Comparison of ENCODE assay signal across 7 cellular contexts in the genomic region with DNA sequence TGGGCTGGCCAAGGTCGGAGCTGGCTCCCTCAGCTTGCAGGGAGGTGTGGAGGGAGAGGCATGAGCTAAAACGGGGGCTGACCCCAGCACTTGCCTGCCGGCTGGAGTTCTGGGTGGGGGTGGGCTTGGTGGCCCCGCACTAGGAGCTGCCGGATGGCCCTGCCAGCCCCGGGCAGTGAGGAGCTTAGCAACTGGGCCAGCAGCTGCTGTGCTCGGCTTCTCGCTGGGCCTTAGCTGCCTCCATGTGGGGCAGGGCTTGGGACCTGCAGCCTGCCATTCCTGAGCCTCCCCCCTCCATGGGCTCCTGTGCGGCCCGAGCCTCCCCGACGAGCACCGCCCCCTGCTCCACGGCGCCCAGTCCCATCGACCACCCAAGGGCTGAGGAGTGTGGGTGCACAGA. TPM values are rescaled to one million over a fixed set of nuclear protein-coding genes. Genes with fewer than 3 reads are reported as not detected.
DNase-seq lines count a peak whose midpoint lies in the region; TF ChIP-seq lines count a peak whose summit lies in the region.
"Not testable (repeated sequence)": the region's sequence is repeated elsewhere in the genome, so short reads cannot be mapped to it uniquely, and the experiment has no call there.
"Had no signal": no experiment of that assay in that cellular context is flagged by ENCODE, and none has a peak within 500 bp of the region (broad histone marks: within the 10 kb centered on the region; RNA-seq: fewer than 3 reads in every experiment).

No MANE protein-coding gene starts in this region.

- H3K79me1 ChIP-seq in neuronal stem cell (ENCODE audit: low read depth, low read length) = not testable (repeated sequence)

- H4K8ac ChIP-seq in neuronal stem cell (ENCODE audit: low read depth, low read length) = not testable (repeated sequence)

- not testable (repeated sequence) for H2AK5ac ChIP-seq in neuronal stem cell (ENCODE audit: low read depth, low read length)

- not testable (repeated sequence) for H3K9me2 ChIP-seq in SK-N-SH

- POLR2A ChIA-PET in SK-N-SH (lab: Yijun Ruan, JAX) = not testable (repeated sequence)

- not testable (repeated sequence) for H3K27ac ChIP-seq in SK-N-SH (ENCODE audit: low read depth in 2 of 2, low read length in 1 of 2); neuronal stem cell (replicated peaks; ENCODE audit: low read length)

- not testable (repeated sequence) for TF ChIP-seq CTCF in SK-N-SH (IDR thresholded peaks at IDR 0.05)

- not testable (repeated sequence) for H3K4me3 ChIP-seq in H7 (ENCODE audit: insufficient read depth, low read depth, low read length); SK-N-SH (ENCODE audit: low read depth in 2 of 2, low read length in 1 of 2); neuronal stem cell (ENCODE audit: low read length in 2 of 2)

- H3K36me3 ChIP-seq in H7 (replicated peaks; ENCODE audit: control insufficient read depth, insufficient read depth, low read length); SK-N-SH (replicated peaks in 1 of 2; ENCODE audit: control insufficient read depth in 1 of 2, insufficient read depth in 2 of 2, low read length in 1 of 2); neuronal stem cell (replicated peaks in 1 of 2; ENCODE audit: control insufficient read depth in 2 of 2, insufficient read depth in 2 of 2, low read length in 2 of 2): not testable (repeated sequence)

- H3K4ac ChIP-seq in neuronal stem cell (ENCODE audit: low read length) = not testable (repeated sequence)

- H2AFZ ChIP-seq in SK-N-SH (ENCODE audit: low read depth); neuronal stem cell (ENCODE audit: low read length): not testable (repeated sequence)

- H2BK5ac ChIP-seq in neuronal stem cell (ENCODE audit: low read length) = not testable (repeated sequence)

- H3K9ac ChIP-seq in SK-N-SH; neuronal stem cell (ENCODE audit: low read depth, low read length, poor library complexity): not testable (repeated sequence)

- not testable (repeated sequence) for H3K23ac ChIP-seq in neuronal stem cell (ENCODE audit: low read depth, low read length, poor library complexity)

- H3K79me2 ChIP-seq in SK-N-SH (ENCODE audit: insufficient read depth) = not testable (repeated sequence)

- H3K14ac ChIP-seq in neuronal stem cell (ENCODE audit: low read length) = not testable (repeated sequence)

- not testable (repeated sequence) for H3K9me3 ChIP-seq in SK-N-SH; neuronal stem cell (replicated peaks in 1 of 2; ENCODE audit: control insufficient read depth in 2 of 2, insufficient read depth in 1 of 2, low read depth in 1 of 2, low read length in 2 of 2)

- not testable (repeated sequence) for H2BK12ac ChIP-seq in neuronal stem cell (ENCODE audit: low read length)

- H3K4me2 ChIP-seq in SK-N-SH = not testable (repeated sequence)
- peak overlapping the region; percentile 2 for H3K4me2 ChIP-seq in neuronal stem cell (ENCODE audit: insufficient read depth, low read length, poor library complexity, severe bottlenecking)

- TF ChIP-seq EP300 in SK-N-SH (IDR thresholded peaks at IDR 0.05; ENCODE audit: borderline replicate concordance in 1 of 2, low read depth in 1 of 2, low read length in 1 of 2) = not testable (repeated sequence)

- H3K4me1 ChIP-seq in SK-N-SH (ENCODE audit: control insufficient read depth in 1 of 2, insufficient read depth in 2 of 2, low read depth in 1 of 2, low read length in 1 of 2); neuronal stem cell (ENCODE audit: control insufficient read depth in 2 of 2, insufficient read depth in 1 of 2, low read depth in 1 of 2, low read length in 2 of 2): not testable (repeated sequence)

- DNase-seq in H7 (peak; percentile 8), SK-N-SH (peak; percentile 14)
- DNase-seq in neuronal stem cell (ENCODE audit: low spot score) = not testable (repeated sequence)

- H3K27me3 ChIP-seq in H7 (ENCODE audit: control insufficient read depth, insufficient read depth, low read length); SK-N-SH (ENCODE audit: insufficient read depth); neuronal stem cell (ENCODE audit: control insufficient read depth in 3 of 3, insufficient read depth in 3 of 3, low read depth in 1 of 3, low read length in 3 of 3): not testable (repeated sequence)

- 40% methylated on average over 2 of the region's 16 CpGs for WGBS in SK-N-SH (ENCODE audit: low lambda C conversion rate)
- no CpG with 5 or more reads among the region's 16 CpGs for WGBS in neuronal stem cell (ENCODE audit: extremely low coverage in 2 of 2, insufficient read length in 2 of 2, insufficient replicate concordance in 1 of 2), 2 donors

- not testable (repeated sequence) for TF ChIP-seq RAD21 in SK-N-SH (IDR thresholded peaks at IDR 0.05; ENCODE audit: low read length)

- CTCF ChIA-PET in SK-N-SH (lab: Yijun Ruan, JAX) = interaction anchor here (1.0 kb wide), 1 partner anchor 31 kb away, joined by 3 read pairs; no protein-coding TSS in a partner anchor

- peak overlapping the region; percentile 27 for H3K18ac ChIP-seq in neuronal stem cell (ENCODE audit: low read length)

- H3F3A ChIP-seq in SK-N-SH (replicated peaks; ENCODE audit: insufficient read depth) = not testable (repeated sequence)

- H4K20me1 ChIP-seq in SK-N-SH (ENCODE audit: insufficient read depth) = not testable (repeated sequence)

- H4K91ac ChIP-seq in neuronal stem cell (ENCODE audit: low read depth, low read length, poor library complexity) = not testable (repeated sequence)

- H2BK15ac ChIP-seq in neuronal stem cell (ENCODE audit: low read length) = not testable (repeated sequence)

- not testable (repeated sequence) for H2BK120ac ChIP-seq in neuronal stem cell (ENCODE audit: low read depth, low read length)

RNA-seq across cellular contexts. Expression of gene UNC93B1, which starts 40.7 kb away (rescaled TPM):
- 26.2 and 28.3 TPM in 2 replicates for total RNA-seq in H7 (2014; rRNA removed; shearing (Covaris generic))
- 28.9 and 30.9 TPM in 2 replicates for polyA plus RNA-seq in SK-N-SH (2012; rRNA removed)
- polyA plus RNA-seq in SK-N-SH (2012; cell fraction: cytosol; rRNA removed) = 9.1 and 18.1 TPM in 2 replicates
- 85.6 and 104 TPM in 2 replicates for polyA plus RNA-seq in SK-N-SH (2012; cell fraction: nucleus; rRNA removed)
- polyA plus RNA-seq in neuronal stem cell (2013, experiment 1 of 2) = 4.9 TPM
- 4.6 TPM for polyA plus RNA-seq in neuronal stem cell (2013, experiment 2 of 2)

RNA-seq across cellular contexts. Expression of gene ALDH3B1, which starts 46.9 kb away (rescaled TPM):
- total RNA-seq in H7 (2014; rRNA removed; shearing (Covaris generic)) = 0.35 and 0.37 TPM in 2 replicates
- polyA plus RNA-seq in SK-N-SH (2012; rRNA removed) = 14.9 and 15.9 TPM in 2 replicates
- 6.7 and 10.3 TPM in 2 replicates for polyA plus RNA-seq in SK-N-SH (2012; cell fraction: cytosol; rRNA removed)
- 20.7 and 23.3 TPM in 2 replicates for polyA plus RNA-seq in SK-N-SH (2012; cell fraction: nucleus; rRNA removed)
- polyA plus RNA-seq in neuronal stem cell (2013, experiment 1 of 2) = 0.25 TPM
- 0.22 TPM for polyA plus RNA-seq in neuronal stem cell (2013, experiment 2 of 2)
- total RNA-seq: A673; CD4-positive, CD25-positive, alpha-beta regulatory T cell; CD8-positive, alpha-beta T cell had no signal
- polyA plus RNA-seq: CD4-positive, alpha-beta memory T cell; CD4-positive, CD25-positive, alpha-beta regulatory T cell had no signal
